ENCODE assay signal across 7 cellular contexts in genomic region chr20:1469925-1470571, GRCh38. TPM values are rescaled to one million over a fixed set of nuclear protein-coding genes. Genes with fewer than 3 reads are reported as not detected.
DNase-seq lines count a peak whose midpoint lies in the region; ATAC-seq and TF ChIP-seq lines count a peak whose summit lies in the region.

No MANE protein-coding gene starts in this region.

- no peak overlapping the region for H3K4me3 ChIP-seq in astrocyte of the spinal cord (ENCODE audit: low read depth, low read length)
- peak overlapping the region; percentile 51 for H3K4me3 ChIP-seq in skeletal muscle satellite cell (ENCODE audit: low read length)

- TF ChIP-seq CTCF in astrocyte of the spinal cord (IDR thresholded peaks at IDR 0.05; ENCODE audit: low read depth, low read length), result peak; percentile 87

- H3K9me3 ChIP-seq in skeletal muscle satellite cell (replicated peaks; ENCODE audit: low read length), result no peaks in the 10 kb centered on the region

- H3K4me1 ChIP-seq in skeletal muscle satellite cell (ENCODE audit: control insufficient read depth, insufficient read depth, low read length), result peaks cover 30% of the 10 kb centered on the region

- no peaks in the 10 kb centered on the region for H3K36me3 ChIP-seq in skeletal muscle satellite cell (ENCODE audit: insufficient read depth, low read length)

- DNase-seq in ELF-1 (ENCODE audit: low read depth, low spot score) (peak; percentile 94), NCI-H524 treated with DMSO at 0.1 percent for 48 hours (lab: John Stamatoyannopoulos, UW) (peak; percentile 40), astrocyte of the spinal cord (ENCODE audit: low read depth, low spot score) (peak; percentile 99), iPS DF 19.7 (ENCODE audit: low read depth, low spot score) (peak; percentile 65)

- H3K9ac ChIP-seq in skeletal muscle satellite cell (ENCODE audit: low read depth, low read length), result peak overlapping the region; percentile 76

- peak overlapping the region; percentile 81 for H3K4me2 ChIP-seq in skeletal muscle satellite cell (ENCODE audit: low read length)

- in situ Hi-C loops in astrocyte of the spinal cord (cut with HindIII; ENCODE audit: low sequenced_read_pairs), result no loop called here

- H3K27me3 ChIP-seq in skeletal muscle satellite cell (ENCODE audit: control insufficient read depth, insufficient read depth, low read length), result no peaks in the 10 kb centered on the region

- peak; percentile 34 for ATAC-seq in HG02885 (IDR thresholded peaks at IDR 0.05; ENCODE audit: poor library complexity, unreplicated experiment)
- no peak for ATAC-seq in GM19035 (IDR thresholded peaks at IDR 0.05; ENCODE audit: unreplicated experiment)

RNA-seq across cellular contexts. Expression of gene NSFL1C, which starts 3.4 kb away (rescaled TPM):
- total RNA-seq in skeletal muscle satellite cell (2012; rRNA removed), result 25.1 and 31.7 TPM in 2 replicates

RNA-seq across cellular contexts. Expression of gene SIRPB2, which starts 21.2 kb away (rescaled TPM):
- total RNA-seq in skeletal muscle satellite cell (2012; rRNA removed), result not detected in 2 replicates

Comparison
In these comparisons a context has a peak if more than half of its experiments do, and no peak if none do; other contexts are left out.
1. DNase-seq: peak in every context shown above with its lines; median percentile 99 in astrocyte of the spinal cord; 94 in ELF-1; 65 in iPS DF 19.7; 40 in NCI-H524 treated with DMSO at 0.1 percent for 48 hours.